11 cellular contexts compared by ENCODE assay signal in the genomic region with DNA sequence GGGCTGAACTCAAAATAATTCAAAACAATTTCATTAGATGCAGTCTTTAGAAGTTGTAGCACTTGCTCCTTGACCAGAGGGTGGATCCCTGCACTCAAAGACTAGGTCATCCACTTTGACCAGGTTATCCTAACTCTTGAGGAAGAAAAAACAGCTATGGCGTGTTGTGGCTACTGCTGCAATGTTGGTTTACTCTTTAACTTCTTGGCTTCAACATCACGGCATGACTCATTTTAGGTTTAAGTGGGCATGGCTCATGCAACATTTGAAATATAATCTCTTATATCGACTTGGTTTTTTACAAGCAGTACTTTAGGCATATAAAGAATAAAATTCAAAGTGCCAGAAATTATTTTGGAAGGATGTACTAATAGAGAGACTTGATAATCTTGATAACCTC. TPM values are rescaled to one million over a fixed set of nuclear protein-coding genes. Genes with fewer than 3 reads are reported as not detected.
DNase-seq lines count a peak whose midpoint lies in the region; ATAC-seq, FAIRE-seq and TF ChIP-seq lines count a peak whose summit lies in the region.
"Had no signal": no experiment of that assay in that cellular context is flagged by ENCODE, and none has a peak within 500 bp of the region (broad histone marks: within the 10 kb centered on the region; RNA-seq: fewer than 3 reads in every experiment).

No MANE protein-coding gene starts in this region.

- H3K27me3 ChIP-seq in small intestine (ENCODE audit: control insufficient read depth in 2 of 2, insufficient read depth in 2 of 2, low read length in 2 of 2): no peaks in the 10 kb centered on the region
- no peaks in the 10 kb centered on the region for H3K27me3 ChIP-seq in CD8-positive, alpha-beta T cell (ENCODE audit: insufficient read depth, low read length)

- no peaks in the 10 kb centered on the region for H3K9me3 Mint-ChIP-seq in CD8-positive, alpha-beta T cell
- H3K9me3 Mint-ChIP-seq in natural killer cell: no peaks in the 10 kb centered on the region

- DNase-seq in RWPE1 (ENCODE audit: low spot score) (peak; percentile 48), fibroblast of pulmonary artery (ENCODE audit: low read depth) (peak; percentile 75), small intestine (peak; percentile 81), natural killer cell (no peak), SKM-1 (lab: John Stamatoyannopoulos, UW; ENCODE audit: unreplicated experiment) (no peak)
- no peak for DNase-seq in CD8-positive, alpha-beta T cell
- DNase-seq in activated naive CD4-positive, alpha-beta T cell (lab: John Stamatoyannopoulos, UW): no peak
- DNase-seq: foreskin melanocyte, GOT3 had no signal

- no peaks in the 10 kb centered on the region for H3K4me1 Mint-ChIP-seq in CD8-positive, alpha-beta T cell (ENCODE audit: low read depth)
- H3K4me1 Mint-ChIP-seq in natural killer cell: no peaks in the 10 kb centered on the region

- intact Hi-C loops in CD8-positive, alpha-beta T cell (cut with DNase I, micrococcal nuclease): no loop called here
- intact Hi-C loops in natural killer cell (cut with micrococcal nuclease): no loop called here

- TF ChIP-seq CTCF in HEK293 (tag by site-specific recombination; IDR thresholded peaks at IDR 0.05): no peak
- TF ChIP-seq CTCF in RWPE1 (conservative IDR thresholded peaks at IDR 0.05; ENCODE audit: low read depth): no peak
- no peak for TF ChIP-seq CTCF in fibroblast of pulmonary artery (IDR thresholded peaks at IDR 0.05; ENCODE audit: low read length, missing control alignments)
- TF ChIP-seq CTCF in CD8-positive, alpha-beta T cell (IDR thresholded peaks at IDR 0.05): no peak
- no peak for TF ChIP-seq CTCF in natural killer cell (IDR thresholded peaks at IDR 0.05)

- CTCF ChIA-PET in HEK293 (lab: Yijun Ruan, JAX): interaction anchor here (0.6 to 9.3 kb wide), 7 partner anchors 9 to 76 kb away, joined by 3 to 122 read pairs (median 4); no protein-coding TSS in a partner anchor
- CTCF ChIA-PET in RWPE1 (lab: Yijun Ruan, JAX): interaction anchor here (0.6 to 0.9 kb wide), 2 partner anchors 76 to 184 kb away, joined by 3 to 4 read pairs; no protein-coding TSS in a partner anchor
- CTCF ChIA-PET in CD8-positive, alpha-beta T cell (lab: Charles Lee): interaction anchor here (0.7 to 7.5 kb wide), 4 partner anchors 76 to 292 kb away, joined by 3 to 41 read pairs (median 5); no protein-coding TSS in a partner anchor

- POLR2A ChIA-PET in HEK293 (lab: Yijun Ruan, JAX) (interaction anchor here (0.6 to 1.7 kb wide), 3 partner anchors 14 to 67 kb away, joined by 3 to 5 read pairs (median 4); a partner anchor contains a TSS), RWPE1 (lab: Yijun Ruan, JAX; ENCODE audit: low non-redundant PET) (no interaction called here)
- POLR2A ChIA-PET in CD8-positive, alpha-beta T cell (lab: Charles Lee): interaction anchor here (0.6 kb wide), 1 partner anchor 34 kb away, joined by 3 read pairs; no protein-coding TSS in a partner anchor

- H3K27me3 Mint-ChIP-seq in CD8-positive, alpha-beta T cell (ENCODE audit: low read depth): peaks cover 2% of the 10 kb centered on the region
- H3K27me3 Mint-ChIP-seq in natural killer cell (ENCODE audit: low read depth in 2 of 2): peaks cover 6 to 8% of the 10 kb centered on the region in 2 donors

- no peak overlapping the region for H3K27ac Mint-ChIP-seq in CD8-positive, alpha-beta T cell
- no peak overlapping the region for H3K27ac Mint-ChIP-seq in natural killer cell

- peaks cover 33% of the 10 kb centered on the region for H3K4me1 ChIP-seq in HEK293 (ENCODE audit: control insufficient read depth, insufficient read depth, low read length)
- peaks cover 0 to 6% of the 10 kb centered on the region in 2 donors for H3K4me1 ChIP-seq in small intestine (ENCODE audit: control insufficient read depth in 2 of 2, insufficient read depth in 1 of 2, low read depth in 1 of 2, low read length in 1 of 2)
- H3K4me1 ChIP-seq in CD8-positive, alpha-beta T cell (ENCODE audit: insufficient read depth, low read length): no peaks in the 10 kb centered on the region

- WGBS in small intestine, 3 donors: 8 to 43% (median 23%) methylated on average over 3 of the region's 3 CpGs

- H3K4me3 ChIP-seq in HEK293 (ENCODE audit: low read depth, low read length) (no peak overlapping the region), fibroblast of pulmonary artery (replicated peaks; ENCODE audit: low read depth, low read length) (no peak overlapping the region), small intestine (ENCODE audit: low read depth in 1 of 2, low read length in 2 of 2) (no peak overlapping the region)
- H3K4me3 ChIP-seq in CD8-positive, alpha-beta T cell (ENCODE audit: low read depth, low read length): no peak overlapping the region

- no peaks in the 10 kb centered on the region for H3K9me3 ChIP-seq in HEK293 (ENCODE audit: control insufficient read depth, insufficient read depth, low read depth, low read length)
- no peaks in the 10 kb centered on the region for H3K9me3 ChIP-seq in small intestine (ENCODE audit: control insufficient read depth, low read depth)
- H3K9me3 ChIP-seq in CD8-positive, alpha-beta T cell (ENCODE audit: low read length): no peaks in the 10 kb centered on the region

- no peak for ATAC-seq in CD8-positive, alpha-beta T cell
- no peak for ATAC-seq in natural killer cell

- H3K27ac ChIP-seq in HEK293 (ENCODE audit: extremely low read depth, low read depth, low read length): peak overlapping the region; percentile 66
- no peak overlapping the region for H3K27ac ChIP-seq in RWPE1
- peak overlapping the region in 1 of 2 donors; percentile 70 for H3K27ac ChIP-seq in small intestine (ENCODE audit: low read depth in 1 of 2, low read length in 1 of 2)
- H3K27ac ChIP-seq in CD8-positive, alpha-beta T cell (ENCODE audit: low read depth, low read length): no peak overlapping the region
- H3K27ac ChIP-seq: KMS-11 had no signal

- no peaks in the 10 kb centered on the region for H3K36me3 Mint-ChIP-seq in CD8-positive, alpha-beta T cell
- no peaks in the 10 kb centered on the region for H3K36me3 Mint-ChIP-seq in natural killer cell

- H3K36me3 ChIP-seq in HEK293 (ENCODE audit: control insufficient read depth in 2 of 2, insufficient read depth in 1 of 2, low read length in 2 of 2): no peaks in the 10 kb centered on the region
- H3K36me3 ChIP-seq in small intestine (ENCODE audit: control insufficient read depth in 2 of 2, insufficient read depth in 2 of 2, low read length in 2 of 2): no peaks in the 10 kb centered on the region
- H3K36me3 ChIP-seq in CD8-positive, alpha-beta T cell (ENCODE audit: insufficient read depth, low read length): no peaks in the 10 kb centered on the region

- FAIRE-seq in small intestine (lab: Jason Lieb, UNC): no peak

- H3K4me3 Mint-ChIP-seq in CD8-positive, alpha-beta T cell: no peak overlapping the region
- no peak overlapping the region for H3K4me3 Mint-ChIP-seq in natural killer cell

TF ChIP-seq in HEK293, 187 proteins besides CTCF, POLR2A, EP300 and RAD21 (continues in another document):
- TF ChIP-seq ZNF426 (tag by site-specific recombination; IDR thresholded peaks at IDR 0.05) (no peak), MYNN (tag by site-specific recombination; IDR thresholded peaks at IDR 0.05; ENCODE audit: borderline replicate concordance) (no peak), ZNF112 (tag by site-specific recombination; IDR thresholded peaks at IDR 0.05) (no peak), ZNF248 (tag by site-specific recombination; IDR thresholded peaks at IDR 0.05) (no peak), YY1 (tag by site-specific recombination; IDR thresholded peaks at IDR 0.05) (no peak), RBAK (tag by site-specific recombination; IDR thresholded peaks at IDR 0.05) (no peak), ZNF514 (tag by site-specific recombination; IDR thresholded peaks at IDR 0.05) (no peak), SP3 (tag by site-specific recombination; IDR thresholded peaks at IDR 0.05) (peak; percentile 34; the same call in 1 of the 2 replicates), SETDB1 (IDR thresholded peaks at IDR 0.05; ENCODE audit: insufficient read length, low read length) (no peak), ZNF174 (tag by site-specific recombination; IDR thresholded peaks at IDR 0.05) (0 out of 2 replicates have a peak, but pooled peaks have one; percentile 26), ZNF555 (tag by site-specific recombination; conservative IDR thresholded peaks at IDR 0.05) (no peak), ZNF311 (tag by site-specific recombination; IDR thresholded peaks at IDR 0.05; ENCODE audit: borderline replicate concordance) (no peak), ZNF544 (tag by site-specific recombination; IDR thresholded peaks at IDR 0.05) (no peak), ZEB2 (tag by site-specific recombination; IDR thresholded peaks at IDR 0.05) (peak; percentile 95), ZNF157 (tag by site-specific recombination; IDR thresholded peaks at IDR 0.05) (no peak), ZNF626 (tag by site-specific recombination; IDR thresholded peaks at IDR 0.05) (no peak)
- TF ChIP-seq, protein P1, sequence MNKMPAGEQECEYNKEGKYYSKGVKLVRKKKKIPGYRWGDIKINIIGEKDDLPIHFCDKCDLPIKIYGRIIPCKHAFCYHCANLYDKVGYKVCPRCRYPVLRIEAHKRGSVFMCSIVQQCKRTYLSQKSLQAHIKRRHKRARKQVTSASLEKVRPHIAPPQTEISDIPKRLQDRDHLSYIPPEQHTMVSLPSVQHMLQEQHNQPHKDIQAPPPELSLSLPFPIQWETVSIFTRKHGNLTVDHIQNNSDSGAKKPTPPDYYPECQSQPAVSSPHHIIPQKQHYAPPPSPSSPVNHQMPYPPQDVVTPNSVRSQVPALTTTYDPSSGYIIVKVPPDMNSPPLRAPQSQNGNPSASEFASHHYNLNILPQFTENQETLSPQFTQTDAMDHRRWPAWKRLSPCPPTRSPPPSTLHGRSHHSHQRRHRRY (tag by site-specific recombination; IDR thresholded peaks at IDR 0.05): no peak
- TF ChIP-seq, protein P2, sequence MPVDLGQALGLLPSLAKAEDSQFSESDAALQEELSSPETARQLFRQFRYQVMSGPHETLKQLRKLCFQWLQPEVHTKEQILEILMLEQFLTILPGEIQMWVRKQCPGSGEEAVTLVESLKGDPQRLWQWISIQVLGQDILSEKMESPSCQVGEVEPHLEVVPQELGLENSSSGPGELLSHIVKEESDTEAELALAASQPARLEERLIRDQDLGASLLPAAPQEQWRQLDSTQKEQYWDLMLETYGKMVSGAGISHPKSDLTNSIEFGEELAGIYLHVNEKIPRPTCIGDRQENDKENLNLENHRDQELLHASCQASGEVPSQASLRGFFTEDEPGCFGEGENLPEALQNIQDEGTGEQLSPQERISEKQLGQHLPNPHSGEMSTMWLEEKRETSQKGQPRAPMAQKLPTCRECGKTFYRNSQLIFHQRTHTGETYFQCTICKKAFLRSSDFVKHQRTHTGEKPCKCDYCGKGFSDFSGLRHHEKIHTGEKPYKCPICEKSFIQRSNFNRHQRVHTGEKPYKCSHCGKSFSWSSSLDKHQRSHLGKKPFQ (tag by site-specific recombination; IDR thresholded peaks at IDR 0.05): no peak

RNA-seq across cellular contexts. Expression of a gene that starts 35.4 kb away (rescaled TPM):
- polyA plus RNA-seq in small intestine: 1 to 10 TPM; 3.0 to 5.1 (median 3.5) TPM
- not detected for total RNA-seq in CD8-positive, alpha-beta T cell
- under 1 TPM in 2 of 3 donors, not detected in 1; 0.35 to 0.45 TPM for total RNA-seq in natural killer cell

RNA-seq across cellular contexts. Expression of a gene that starts 41.0 kb away (rescaled TPM):
- 10 to 100 TPM in 2 of 3 donors, 1 to 10 TPM in 1; 8.7 to 24.9 (median 17.0) TPM for polyA plus RNA-seq in small intestine
- total RNA-seq in CD8-positive, alpha-beta T cell: 10 to 100 TPM; 37.3 to 38.9 TPM
- 100 to 1,000 TPM; 143 to 203 (median 173) TPM for total RNA-seq in natural killer cell

Comparison
In these comparisons a context has a peak if more than half of its experiments do, and no peak if none do; other contexts are left out.
1. DNase-seq: peak in RWPE1 (single experiment), fibroblast of pulmonary artery (single experiment) and small intestine (single experiment); none in CD8-positive, alpha-beta T cell (0 of 7), activated naive CD4-positive, alpha-beta T cell (0 of 4), natural killer cell (single experiment) and SKM-1 (single experiment).